ENCODE assay signal across 8 cellular contexts in the genomic region with DNA sequence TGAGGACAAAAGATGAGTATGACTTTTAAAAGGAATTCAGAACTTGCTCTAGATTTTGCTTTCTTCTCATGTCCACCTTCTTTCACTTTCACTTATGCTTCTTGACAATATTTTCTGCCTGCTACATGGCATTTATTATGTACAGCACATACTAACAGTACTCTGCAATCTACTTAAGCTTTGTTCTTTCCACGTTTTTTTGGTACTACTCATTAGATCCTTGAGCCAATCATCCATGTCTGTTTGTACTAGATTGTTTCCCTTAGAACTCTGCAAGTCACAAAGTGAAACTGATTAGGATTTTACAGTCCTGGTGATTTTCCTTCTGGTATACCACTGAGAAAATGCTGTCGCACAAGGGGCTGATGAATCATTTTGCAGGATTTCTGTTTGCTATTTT.
DNase-seq lines count a peak whose midpoint lies in the region; ATAC-seq and TF ChIP-seq lines count a peak whose summit lies in the region.

No MANE protein-coding gene starts in this region.

- H3K4me3 ChIP-seq in testis, result no peak overlapping the region

- H3K27me3 ChIP-seq in testis, result no peaks in the 10 kb centered on the region

- no peaks in the 10 kb centered on the region for H3K9me3 ChIP-seq in testis

- TF ChIP-seq CTCF in testis (IDR thresholded peaks at IDR 0.05), result no peak

- 33 to 44% methylated on average over 2 of the region's 2 CpGs for WGBS in testis, 2 donors

- no peak for TF ChIP-seq POLR2A in testis (IDR thresholded peaks at IDR 0.05)

- intact Hi-C loops in testis (cut with DNase I; ENCODE audit: low total_unique reads), result no loop called here

- peak overlapping the region in 1 of 2 donors; percentile 3 for H3K27ac ChIP-seq in testis

- peak; percentile 38 for DNase-seq in Daoy (ENCODE audit: low read depth)
- DNase-seq in astrocyte of the hippocampus (ENCODE audit: low read depth, low spot score), result peak; percentile 34
- DNase-seq in myocyte (ENCODE audit: low read depth), result peak; percentile 44
- no peak for DNase-seq in NCI-H526 (lab: John Stamatoyannopoulos, UW)
- no peak for DNase-seq in NCI-H2227 (lab: John Stamatoyannopoulos, UW; ENCODE audit: unreplicated experiment)
- DNase-seq in testis, result no peak

- peaks cover 2% of the 10 kb centered on the region for H3K4me1 ChIP-seq in testis

- H3K36me3 ChIP-seq in testis (ENCODE audit: low read depth, missing control alignments), result no peaks in the 10 kb centered on the region

- ATAC-seq in GM19467 (IDR thresholded peaks at IDR 0.05; ENCODE audit: unreplicated experiment), result peak; percentile 63
- ATAC-seq in HG03571 (IDR thresholded peaks at IDR 0.05; ENCODE audit: unreplicated experiment), result peak; percentile 60

Comparison
In these comparisons a context has a peak if more than half of its experiments do, and no peak if none do; other contexts are left out.
1. DNase-seq: peak in Daoy (single experiment), astrocyte of the hippocampus (single experiment) and myocyte (single experiment); none in NCI-H526 (0 of 2), NCI-H2227 (single experiment) and testis (single experiment).